8 cellular contexts compared by ENCODE assay signal in the genomic region with DNA sequence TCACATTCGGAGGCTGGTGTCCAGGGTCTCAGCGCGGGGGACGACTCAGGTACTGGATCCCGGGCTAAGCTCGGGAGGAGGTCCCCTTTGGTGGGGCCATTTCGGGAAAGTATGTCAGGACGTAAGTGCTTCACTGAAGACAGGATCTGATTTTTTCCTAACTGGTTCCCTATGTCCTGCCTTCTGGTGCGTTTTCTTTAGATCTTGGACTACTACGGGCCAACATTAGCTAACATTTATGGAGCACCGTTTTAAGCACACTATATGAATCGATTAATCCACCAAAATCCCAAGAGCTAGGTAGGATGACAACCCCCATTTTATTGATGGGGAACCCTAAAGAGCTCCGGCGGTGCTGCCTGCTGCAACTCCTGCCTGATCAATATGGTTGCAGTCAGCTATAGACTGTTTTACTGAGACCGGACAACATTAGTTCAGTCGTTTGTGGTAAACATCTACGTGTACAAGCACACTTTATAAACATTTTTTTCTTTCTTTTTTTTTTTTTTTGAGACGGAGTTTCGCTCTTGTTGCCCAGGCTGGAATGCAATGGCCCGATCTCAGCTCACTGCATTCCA.
DNase-seq lines count a peak whose midpoint lies in the region; ATAC-seq, FAIRE-seq and TF ChIP-seq lines count a peak whose summit lies in the region.

No MANE protein-coding gene starts in this region.

- peaks cover 20% of the 10 kb centered on the region for H3K4me1 ChIP-seq in mucosa of stomach (ENCODE audit: control insufficient read depth, insufficient read depth, low read length)

- no peak for ATAC-seq in central memory CD8-positive, alpha-beta T cell (replicated peaks; ENCODE audit: extremely low read depth, poor library complexity, severe bottlenecking)
- no peak for ATAC-seq in GM18858 (IDR thresholded peaks at IDR 0.05; ENCODE audit: unreplicated experiment)

- no peak for FAIRE-seq in GM19239 (lab: Jason Lieb, UNC)

- TF ChIP-seq CTCF in LNCaP clone FGC (IDR thresholded peaks at IDR 0.05; ENCODE audit: control insufficient read depth, extremely low read depth, insufficient read depth): no peak

- H3K9me3 Mint-ChIP-seq in central memory CD8-positive, alpha-beta T cell: no peaks in the 10 kb centered on the region

- H3K4me3 ChIP-seq in GM08714 (ENCODE audit: low read length) (peak overlapping the region; percentile 79), LNCaP clone FGC (ENCODE audit: low read depth, low read length) (peak overlapping the region; percentile 91), mucosa of stomach (ENCODE audit: low read length) (peak overlapping the region; percentile 81)

- no peaks in the 10 kb centered on the region for H3K27me3 ChIP-seq in mucosa of stomach (ENCODE audit: control insufficient read depth, insufficient read depth, low read length)

- H3K36me3 Mint-ChIP-seq in central memory CD8-positive, alpha-beta T cell (ENCODE audit: insufficient read depth): peaks cover 47% of the 10 kb centered on the region

- no peaks in the 10 kb centered on the region for H3K9me3 ChIP-seq in mucosa of stomach (ENCODE audit: control insufficient read depth, low read length)

- H3K27ac Mint-ChIP-seq in central memory CD8-positive, alpha-beta T cell (ENCODE audit: low read depth): peak overlapping the region; percentile 98

- peaks cover 48% of the 10 kb centered on the region for H3K4me1 Mint-ChIP-seq in central memory CD8-positive, alpha-beta T cell

- H3K9ac ChIP-seq in mucosa of stomach (ENCODE audit: low read length): peak overlapping the region; percentile 64

- no peaks in the 10 kb centered on the region for H3K36me3 ChIP-seq in mucosa of stomach (ENCODE audit: control insufficient read depth, insufficient read depth, low read length)

- DNase-seq in LNCaP clone FGC (ENCODE audit: low read depth) (no peak), GM19239 (ENCODE audit: insufficient read length, low spot score) (no peak), COR-L47 (lab: John Stamatoyannopoulos, UW) (no peak)
- no peak for DNase-seq in central memory CD8-positive, alpha-beta T cell (ENCODE audit: low spot score in 2 of 2)
- no peak for DNase-seq in activated CD4-positive, CD25-positive, alpha-beta regulatory T cell (lab: John Stamatoyannopoulos, UW)

- H3K4me3 Mint-ChIP-seq in central memory CD8-positive, alpha-beta T cell: peak overlapping the region; percentile 96

- H3K27me3 Mint-ChIP-seq in central memory CD8-positive, alpha-beta T cell: no peaks in the 10 kb centered on the region
